Comparison of ENCODE assay signal across 1 cellular context in the genomic region with DNA sequence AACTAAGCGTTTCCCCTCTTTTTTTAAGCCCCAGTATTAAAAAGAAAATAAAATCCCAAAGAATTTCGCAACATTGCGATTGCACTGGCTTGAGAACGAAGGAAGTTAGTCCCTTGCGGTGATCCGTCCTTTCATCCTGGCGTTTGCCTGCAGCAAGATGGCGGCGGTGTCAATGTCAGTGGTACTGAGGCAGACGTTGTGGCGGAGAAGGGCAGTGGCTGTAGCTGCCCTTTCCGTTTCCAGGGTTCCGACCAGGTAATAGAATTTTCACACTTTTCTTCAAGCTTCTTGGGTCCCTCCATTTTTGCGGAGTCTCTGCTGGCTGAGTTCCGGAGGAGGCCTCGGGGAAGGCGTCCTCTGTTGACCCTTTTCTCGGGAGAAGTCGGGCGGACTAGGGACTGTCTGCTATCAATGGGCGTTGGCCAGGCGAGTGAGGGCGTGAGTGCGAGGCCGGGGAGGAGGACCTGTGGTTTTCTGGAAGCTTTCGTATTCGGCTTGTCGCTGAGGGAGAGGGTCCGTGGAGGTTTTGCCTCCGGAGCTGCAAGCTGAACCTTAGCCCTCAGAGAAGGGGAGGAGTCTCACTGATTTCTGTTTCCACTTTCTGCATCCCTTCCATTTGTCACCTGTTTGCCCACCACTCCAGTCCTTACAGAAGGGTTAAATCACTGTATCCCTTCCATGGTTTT.
TF ChIP-seq lines count a peak whose summit lies in the region.

A gene (plus strand): TSS at position 134 of the 686 bp plus-strand sequence. CDS start 24 bp downstream, at position 158.

TF ChIP-seq in K562, 482 proteins besides CTCF, POLR2A, EP300 and RAD21 (continued from another document and continues in another):
- no peak for TF ChIP-seq CBX8 (IDR thresholded peaks at IDR 0.05; ENCODE audit: borderline replicate concordance, extremely low read depth, low read depth, low read length, poor library complexity, severe bottlenecking)
- no peak for TF ChIP-seq ILK (tag; IDR thresholded peaks at IDR 0.05; ENCODE audit: borderline replicate concordance, low read depth)
- TF ChIP-seq, protein P1, sequence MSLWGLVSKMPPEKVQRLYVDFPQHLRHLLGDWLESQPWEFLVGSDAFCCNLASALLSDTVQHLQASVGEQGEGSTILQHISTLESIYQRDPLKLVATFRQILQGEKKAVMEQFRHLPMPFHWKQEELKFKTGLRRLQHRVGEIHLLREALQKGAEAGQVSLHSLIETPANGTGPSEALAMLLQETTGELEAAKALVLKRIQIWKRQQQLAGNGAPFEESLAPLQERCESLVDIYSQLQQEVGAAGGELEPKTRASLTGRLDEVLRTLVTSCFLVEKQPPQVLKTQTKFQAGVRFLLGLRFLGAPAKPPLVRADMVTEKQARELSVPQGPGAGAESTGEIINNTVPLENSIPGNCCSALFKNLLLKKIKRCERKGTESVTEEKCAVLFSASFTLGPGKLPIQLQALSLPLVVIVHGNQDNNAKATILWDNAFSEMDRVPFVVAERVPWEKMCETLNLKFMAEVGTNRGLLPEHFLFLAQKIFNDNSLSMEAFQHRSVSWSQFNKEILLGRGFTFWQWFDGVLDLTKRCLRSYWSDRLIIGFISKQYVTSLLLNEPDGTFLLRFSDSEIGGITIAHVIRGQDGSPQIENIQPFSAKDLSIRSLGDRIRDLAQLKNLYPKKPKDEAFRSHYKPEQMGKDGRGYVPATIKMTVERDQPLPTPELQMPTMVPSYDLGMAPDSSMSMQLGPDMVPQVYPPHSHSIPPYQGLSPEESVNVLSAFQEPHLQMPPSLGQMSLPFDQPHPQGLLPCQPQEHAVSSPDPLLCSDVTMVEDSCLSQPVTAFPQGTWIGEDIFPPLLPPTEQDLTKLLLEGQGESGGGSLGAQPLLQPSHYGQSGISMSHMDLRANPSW (CRISPR knock-in tag; IDR thresholded peaks at IDR 0.05), result no peak
- no peak for TF ChIP-seq ESRRB (CRISPR knock-in tag; IDR thresholded peaks at IDR 0.05; ENCODE audit: borderline replicate concordance)
- TF ChIP-seq POLR2AphosphoS2 (IDR thresholded peaks at IDR 0.05; ENCODE audit: low read length), result no peak
- no peak for TF ChIP-seq ZNF133 (CRISPR knock-in tag; IDR thresholded peaks at IDR 0.05)
- no peak for TF ChIP-seq SPI1 (IDR thresholded peaks at IDR 0.05; ENCODE audit: borderline replicate concordance, low read depth, low read length)
- TF ChIP-seq, protein P2, sequence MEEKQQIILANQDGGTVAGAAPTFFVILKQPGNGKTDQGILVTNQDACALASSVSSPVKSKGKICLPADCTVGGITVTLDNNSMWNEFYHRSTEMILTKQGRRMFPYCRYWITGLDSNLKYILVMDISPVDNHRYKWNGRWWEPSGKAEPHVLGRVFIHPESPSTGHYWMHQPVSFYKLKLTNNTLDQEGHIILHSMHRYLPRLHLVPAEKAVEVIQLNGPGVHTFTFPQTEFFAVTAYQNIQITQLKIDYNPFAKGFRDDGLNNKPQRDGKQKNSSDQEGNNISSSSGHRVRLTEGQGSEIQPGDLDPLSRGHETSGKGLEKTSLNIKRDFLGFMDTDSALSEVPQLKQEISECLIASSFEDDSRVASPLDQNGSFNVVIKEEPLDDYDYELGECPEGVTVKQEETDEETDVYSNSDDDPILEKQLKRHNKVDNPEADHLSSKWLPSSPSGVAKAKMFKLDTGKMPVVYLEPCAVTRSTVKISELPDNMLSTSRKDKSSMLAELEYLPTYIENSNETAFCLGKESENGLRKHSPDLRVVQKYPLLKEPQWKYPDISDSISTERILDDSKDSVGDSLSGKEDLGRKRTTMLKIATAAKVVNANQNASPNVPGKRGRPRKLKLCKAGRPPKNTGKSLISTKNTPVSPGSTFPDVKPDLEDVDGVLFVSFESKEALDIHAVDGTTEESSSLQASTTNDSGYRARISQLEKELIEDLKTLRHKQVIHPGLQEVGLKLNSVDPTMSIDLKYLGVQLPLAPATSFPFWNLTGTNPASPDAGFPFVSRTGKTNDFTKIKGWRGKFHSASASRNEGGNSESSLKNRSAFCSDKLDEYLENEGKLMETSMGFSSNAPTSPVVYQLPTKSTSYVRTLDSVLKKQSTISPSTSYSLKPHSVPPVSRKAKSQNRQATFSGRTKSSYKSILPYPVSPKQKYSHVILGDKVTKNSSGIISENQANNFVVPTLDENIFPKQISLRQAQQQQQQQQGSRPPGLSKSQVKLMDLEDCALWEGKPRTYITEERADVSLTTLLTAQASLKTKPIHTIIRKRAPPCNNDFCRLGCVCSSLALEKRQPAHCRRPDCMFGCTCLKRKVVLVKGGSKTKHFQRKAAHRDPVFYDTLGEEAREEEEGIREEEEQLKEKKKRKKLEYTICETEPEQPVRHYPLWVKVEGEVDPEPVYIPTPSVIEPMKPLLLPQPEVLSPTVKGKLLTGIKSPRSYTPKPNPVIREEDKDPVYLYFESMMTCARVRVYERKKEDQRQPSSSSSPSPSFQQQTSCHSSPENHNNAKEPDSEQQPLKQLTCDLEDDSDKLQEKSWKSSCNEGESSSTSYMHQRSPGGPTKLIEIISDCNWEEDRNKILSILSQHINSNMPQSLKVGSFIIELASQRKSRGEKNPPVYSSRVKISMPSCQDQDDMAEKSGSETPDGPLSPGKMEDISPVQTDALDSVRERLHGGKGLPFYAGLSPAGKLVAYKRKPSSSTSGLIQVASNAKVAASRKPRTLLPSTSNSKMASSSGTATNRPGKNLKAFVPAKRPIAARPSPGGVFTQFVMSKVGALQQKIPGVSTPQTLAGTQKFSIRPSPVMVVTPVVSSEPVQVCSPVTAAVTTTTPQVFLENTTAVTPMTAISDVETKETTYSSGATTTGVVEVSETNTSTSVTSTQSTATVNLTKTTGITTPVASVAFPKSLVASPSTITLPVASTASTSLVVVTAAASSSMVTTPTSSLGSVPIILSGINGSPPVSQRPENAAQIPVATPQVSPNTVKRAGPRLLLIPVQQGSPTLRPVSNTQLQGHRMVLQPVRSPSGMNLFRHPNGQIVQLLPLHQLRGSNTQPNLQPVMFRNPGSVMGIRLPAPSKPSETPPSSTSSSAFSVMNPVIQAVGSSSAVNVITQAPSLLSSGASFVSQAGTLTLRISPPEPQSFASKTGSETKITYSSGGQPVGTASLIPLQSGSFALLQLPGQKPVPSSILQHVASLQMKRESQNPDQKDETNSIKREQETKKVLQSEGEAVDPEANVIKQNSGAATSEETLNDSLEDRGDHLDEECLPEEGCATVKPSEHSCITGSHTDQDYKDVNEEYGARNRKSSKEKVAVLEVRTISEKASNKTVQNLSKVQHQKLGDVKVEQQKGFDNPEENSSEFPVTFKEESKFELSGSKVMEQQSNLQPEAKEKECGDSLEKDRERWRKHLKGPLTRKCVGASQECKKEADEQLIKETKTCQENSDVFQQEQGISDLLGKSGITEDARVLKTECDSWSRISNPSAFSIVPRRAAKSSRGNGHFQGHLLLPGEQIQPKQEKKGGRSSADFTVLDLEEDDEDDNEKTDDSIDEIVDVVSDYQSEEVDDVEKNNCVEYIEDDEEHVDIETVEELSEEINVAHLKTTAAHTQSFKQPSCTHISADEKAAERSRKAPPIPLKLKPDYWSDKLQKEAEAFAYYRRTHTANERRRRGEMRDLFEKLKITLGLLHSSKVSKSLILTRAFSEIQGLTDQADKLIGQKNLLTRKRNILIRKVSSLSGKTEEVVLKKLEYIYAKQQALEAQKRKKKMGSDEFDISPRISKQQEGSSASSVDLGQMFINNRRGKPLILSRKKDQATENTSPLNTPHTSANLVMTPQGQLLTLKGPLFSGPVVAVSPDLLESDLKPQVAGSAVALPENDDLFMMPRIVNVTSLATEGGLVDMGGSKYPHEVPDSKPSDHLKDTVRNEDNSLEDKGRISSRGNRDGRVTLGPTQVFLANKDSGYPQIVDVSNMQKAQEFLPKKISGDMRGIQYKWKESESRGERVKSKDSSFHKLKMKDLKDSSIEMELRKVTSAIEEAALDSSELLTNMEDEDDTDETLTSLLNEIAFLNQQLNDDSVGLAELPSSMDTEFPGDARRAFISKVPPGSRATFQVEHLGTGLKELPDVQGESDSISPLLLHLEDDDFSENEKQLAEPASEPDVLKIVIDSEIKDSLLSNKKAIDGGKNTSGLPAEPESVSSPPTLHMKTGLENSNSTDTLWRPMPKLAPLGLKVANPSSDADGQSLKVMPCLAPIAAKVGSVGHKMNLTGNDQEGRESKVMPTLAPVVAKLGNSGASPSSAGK (IDR thresholded peaks at IDR 0.05), result no peak; the same call in 1 of the 2 replicates
- peak; percentile 74 to 81 for TF ChIP-seq FOXK2 (conservative IDR thresholded peaks at IDR 0.05 in 1 of 2, IDR thresholded peaks at IDR 0.05 in 1 of 2; ENCODE audit: low read depth in 2 of 2)
- TF ChIP-seq, protein P3, sequence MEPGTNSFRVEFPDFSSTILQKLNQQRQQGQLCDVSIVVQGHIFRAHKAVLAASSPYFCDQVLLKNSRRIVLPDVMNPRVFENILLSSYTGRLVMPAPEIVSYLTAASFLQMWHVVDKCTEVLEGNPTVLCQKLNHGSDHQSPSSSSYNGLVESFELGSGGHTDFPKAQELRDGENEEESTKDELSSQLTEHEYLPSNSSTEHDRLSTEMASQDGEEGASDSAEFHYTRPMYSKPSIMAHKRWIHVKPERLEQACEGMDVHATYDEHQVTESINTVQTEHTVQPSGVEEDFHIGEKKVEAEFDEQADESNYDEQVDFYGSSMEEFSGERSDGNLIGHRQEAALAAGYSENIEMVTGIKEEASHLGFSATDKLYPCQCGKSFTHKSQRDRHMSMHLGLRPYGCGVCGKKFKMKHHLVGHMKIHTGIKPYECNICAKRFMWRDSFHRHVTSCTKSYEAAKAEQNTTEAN (CRISPR knock-in tag; IDR thresholded peaks at IDR 0.05), result no peak
- no peak for TF ChIP-seq HSF4 (CRISPR knock-in tag; IDR thresholded peaks at IDR 0.05; ENCODE audit: borderline replicate concordance)
- TF ChIP-seq ETV1 (tag; conservative IDR thresholded peaks at IDR 0.05; ENCODE audit: low read depth), result peak; percentile 65
- no peak for TF ChIP-seq SMAD1 (IDR thresholded peaks at IDR 0.05; ENCODE audit: low read depth, low read length, partially characterized antibody)
- 0 out of 2 replicates have a peak, but pooled peaks have one; percentile 48 for TF ChIP-seq ZNF134 (CRISPR knock-in tag; conservative IDR thresholded peaks at IDR 0.05)
- no peak for TF ChIP-seq IRF2 (CRISPR knock-in tag; IDR thresholded peaks at IDR 0.05)
- TF ChIP-seq MAFG (tag; conservative IDR thresholded peaks at IDR 0.05), result no peak
- peak; percentile 66; the same call in 1 of the 2 replicates for TF ChIP-seq ELF4 (CRISPR knock-in tag; IDR thresholded peaks at IDR 0.05)
- TF ChIP-seq NR4A1 (CRISPR knock-in tag; IDR thresholded peaks at IDR 0.05), result 0 out of 2 replicates have a peak, but pooled peaks have one; percentile 26
- 0 out of 2 replicates have a peak, but pooled peaks have one; percentile 59 for TF ChIP-seq NR4A1 (tag; IDR thresholded peaks at IDR 0.05)
- no peak for TF ChIP-seq PURB (CRISPR knock-in tag; IDR thresholded peaks at IDR 0.05; ENCODE audit: low read depth)
- TF ChIP-seq, protein P4, sequence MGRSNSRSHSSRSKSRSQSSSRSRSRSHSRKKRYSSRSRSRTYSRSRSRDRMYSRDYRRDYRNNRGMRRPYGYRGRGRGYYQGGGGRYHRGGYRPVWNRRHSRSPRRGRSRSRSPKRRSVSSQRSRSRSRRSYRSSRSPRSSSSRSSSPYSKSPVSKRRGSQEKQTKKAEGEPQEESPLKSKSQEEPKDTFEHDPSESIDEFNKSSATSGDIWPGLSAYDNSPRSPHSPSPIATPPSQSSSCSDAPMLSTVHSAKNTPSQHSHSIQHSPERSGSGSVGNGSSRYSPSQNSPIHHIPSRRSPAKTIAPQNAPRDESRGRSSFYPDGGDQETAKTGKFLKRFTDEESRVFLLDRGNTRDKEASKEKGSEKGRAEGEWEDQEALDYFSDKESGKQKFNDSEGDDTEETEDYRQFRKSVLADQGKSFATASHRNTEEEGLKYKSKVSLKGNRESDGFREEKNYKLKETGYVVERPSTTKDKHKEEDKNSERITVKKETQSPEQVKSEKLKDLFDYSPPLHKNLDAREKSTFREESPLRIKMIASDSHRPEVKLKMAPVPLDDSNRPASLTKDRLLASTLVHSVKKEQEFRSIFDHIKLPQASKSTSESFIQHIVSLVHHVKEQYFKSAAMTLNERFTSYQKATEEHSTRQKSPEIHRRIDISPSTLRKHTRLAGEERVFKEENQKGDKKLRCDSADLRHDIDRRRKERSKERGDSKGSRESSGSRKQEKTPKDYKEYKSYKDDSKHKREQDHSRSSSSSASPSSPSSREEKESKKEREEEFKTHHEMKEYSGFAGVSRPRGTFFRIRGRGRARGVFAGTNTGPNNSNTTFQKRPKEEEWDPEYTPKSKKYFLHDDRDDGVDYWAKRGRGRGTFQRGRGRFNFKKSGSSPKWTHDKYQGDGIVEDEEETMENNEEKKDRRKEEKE (IDR thresholded peaks at IDR 0.05; ENCODE audit: borderline replicate concordance in 1 of 2, control insufficient read depth in 1 of 2, low read depth in 2 of 2, low read length in 1 of 2), result no peak
- TF ChIP-seq FUS (optimal IDR thresholded peaks at IDR 0.05; ENCODE audit: low read depth, low read length), result no peak
- no peak for TF ChIP-seq RHOXF2B (CRISPR knock-in tag; conservative IDR thresholded peaks at IDR 0.05)
- no peak for TF ChIP-seq ARID2 (IDR thresholded peaks at IDR 0.05)
- TF ChIP-seq, protein P5, sequence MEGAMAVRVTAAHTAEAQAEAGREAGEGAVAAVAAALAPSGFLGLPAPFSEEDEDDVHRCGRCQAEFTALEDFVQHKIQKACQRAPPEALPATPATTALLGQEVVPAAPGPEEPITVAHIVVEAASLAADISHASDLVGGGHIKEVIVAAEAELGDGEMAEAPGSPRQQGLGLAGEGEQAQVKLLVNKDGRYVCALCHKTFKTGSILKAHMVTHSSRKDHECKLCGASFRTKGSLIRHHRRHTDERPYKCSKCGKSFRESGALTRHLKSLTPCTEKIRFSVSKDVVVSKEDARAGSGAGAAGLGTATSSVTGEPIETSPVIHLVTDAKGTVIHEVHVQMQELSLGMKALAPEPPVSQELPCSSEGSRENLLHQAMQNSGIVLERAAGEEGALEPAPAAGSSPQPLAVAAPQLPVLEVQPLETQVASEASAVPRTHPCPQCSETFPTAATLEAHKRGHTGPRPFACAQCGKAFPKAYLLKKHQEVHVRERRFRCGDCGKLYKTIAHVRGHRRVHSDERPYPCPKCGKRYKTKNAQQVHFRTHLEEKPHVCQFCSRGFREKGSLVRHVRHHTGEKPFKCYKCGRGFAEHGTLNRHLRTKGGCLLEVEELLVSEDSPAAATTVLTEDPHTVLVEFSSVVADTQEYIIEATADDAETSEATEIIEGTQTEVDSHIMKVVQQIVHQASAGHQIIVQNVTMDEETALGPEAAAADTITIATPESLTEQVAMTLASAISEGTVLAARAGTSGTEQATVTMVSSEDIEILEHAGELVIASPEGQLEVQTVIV (CRISPR knock-in tag; IDR thresholded peaks at IDR 0.05; ENCODE audit: borderline replicate concordance), result no peak
- no peak for TF ChIP-seq CBFA2T3 (IDR thresholded peaks at IDR 0.05)
- TF ChIP-seq GABPB1 (CRISPR knock-in tag; IDR thresholded peaks at IDR 0.05), result no peak
- TF ChIP-seq BACH1 (tag; IDR thresholded peaks at IDR 0.05), result no peak
- TF ChIP-seq, protein P6, sequence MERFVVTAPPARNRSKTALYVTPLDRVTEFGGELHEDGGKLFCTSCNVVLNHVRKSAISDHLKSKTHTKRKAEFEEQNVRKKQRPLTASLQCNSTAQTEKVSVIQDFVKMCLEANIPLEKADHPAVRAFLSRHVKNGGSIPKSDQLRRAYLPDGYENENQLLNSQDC (CRISPR knock-in tag; IDR thresholded peaks at IDR 0.05), result no peak
- TF ChIP-seq KLF6 (CRISPR knock-in tag; IDR thresholded peaks at IDR 0.05; ENCODE audit: borderline replicate concordance), result peak; percentile 77; the same call in 1 of the 2 replicates
- no peak for TF ChIP-seq NFXL1 (CRISPR knock-in tag; IDR thresholded peaks at IDR 0.05)
- no peak; the same call in none of the 2 replicates for TF ChIP-seq SMARCA4 (IDR thresholded peaks at IDR 0.05)
- TF ChIP-seq RBM25 (IDR thresholded peaks at IDR 0.05; ENCODE audit: low read depth, low read length, severe bottlenecking), result no peak
- peak in 1 of 2 experiments; percentile 57; a peak in 2 of 4 replicates for TF ChIP-seq HDAC1 (IDR thresholded peaks at IDR 0.05)
